9 cellular contexts compared by ENCODE assay signal in the genomic region with DNA sequence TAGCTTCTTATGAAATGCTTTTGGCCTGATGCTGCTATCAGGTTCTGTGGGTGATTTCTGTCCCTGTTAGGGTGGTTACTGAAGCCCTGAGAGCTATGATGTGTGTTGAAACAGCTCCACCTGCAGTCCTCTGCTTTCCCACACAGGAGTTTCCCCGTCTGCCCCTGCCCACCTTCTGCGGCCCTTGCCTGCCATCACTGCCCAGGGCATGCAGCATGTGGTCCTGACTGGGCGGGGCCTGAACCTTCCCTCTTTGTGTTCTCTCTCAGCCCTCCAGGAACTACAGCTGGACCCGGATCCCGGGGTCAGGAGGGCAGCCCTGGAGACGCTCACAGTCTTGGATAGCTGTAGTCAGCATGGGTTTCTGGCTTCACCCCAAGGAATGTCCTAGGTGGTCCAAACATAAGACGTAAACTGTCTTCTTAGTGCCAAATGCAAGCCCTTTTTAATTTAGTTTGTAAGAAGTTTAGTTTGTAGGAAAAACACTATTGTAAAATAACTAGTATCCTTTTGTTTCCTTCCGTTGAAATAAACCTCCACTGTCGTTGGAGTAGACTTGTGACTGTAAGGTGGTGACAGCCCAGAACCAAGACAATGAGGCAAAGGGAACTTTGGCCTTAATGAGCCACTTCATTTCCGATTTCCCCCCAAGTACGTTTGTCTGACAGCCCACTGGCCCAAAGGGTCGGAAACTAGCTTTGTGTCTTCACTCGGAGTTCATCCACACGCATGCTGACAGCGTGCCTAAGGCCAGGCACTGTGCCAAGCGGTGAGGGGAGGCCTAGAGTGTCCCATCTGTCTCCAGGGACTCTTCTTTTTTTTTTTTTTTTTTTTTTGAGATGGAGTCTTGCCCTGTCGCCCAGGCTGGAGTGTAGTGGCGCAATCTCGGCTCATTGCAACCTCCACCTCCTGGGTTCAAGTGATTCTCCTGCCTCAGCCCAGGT. TPM values are rescaled to one million over a fixed set of nuclear protein-coding genes. Genes with fewer than 3 reads are reported as not detected.
DNase-seq lines count a peak whose midpoint lies in the region; ATAC-seq and TF ChIP-seq lines count a peak whose summit lies in the region.
"Had no signal": no experiment of that assay in that cellular context is flagged by ENCODE, and none has a peak within 500 bp of the region (broad histone marks: within the 10 kb centered on the region; RNA-seq: fewer than 3 reads in every experiment).

No MANE protein-coding gene starts in this region.

- H3K27ac ChIP-seq in colonic mucosa: no peak overlapping the region

- peak; percentile 26 for DNase-seq in NCI-H2107 treated with DMSO at 0.1 percent for 48 hours (lab: John Stamatoyannopoulos, UW; ENCODE audit: unreplicated experiment)
- DNase-seq in NCI-H2107 (lab: John Stamatoyannopoulos, UW): no peak
- DNase-seq in NCI-H345 (lab: John Stamatoyannopoulos, UW): peak; percentile 57
- no peak for DNase-seq in colonic mucosa
- peak; percentile 43 for DNase-seq in non-pigmented ciliary epithelial cell (ENCODE audit: low read depth)
- DNase-seq in inferior parietal cortex (ENCODE audit: extremely low spot score): no peak
- DNase-seq in cortex of kidney (lab: John Stamatoyannopoulos, UW): no peak

- no peak overlapping the region for H3K4me3 ChIP-seq in colonic mucosa

- H3K27me3 ChIP-seq in colonic mucosa: no peaks in the 10 kb centered on the region

- H3K36me3 ChIP-seq in colonic mucosa: no peaks in the 10 kb centered on the region

- intact Hi-C loops in colonic mucosa (cut with DNase I): no loop called here

- H3K4me1 ChIP-seq in colonic mucosa: no peaks in the 10 kb centered on the region

- peak; percentile 21 for TF ChIP-seq CTCF in colonic mucosa (IDR thresholded peaks at IDR 0.05)

- H3K9ac ChIP-seq in colonic mucosa (ENCODE audit: low read depth in 2 of 2, low read length in 2 of 2): no peak overlapping the region

- H3K9me3 ChIP-seq in colonic mucosa: no peaks in the 10 kb centered on the region

- ATAC-seq in GM18909 (IDR thresholded peaks at IDR 0.05; ENCODE audit: poor library complexity, unreplicated experiment): no peak

RNA-seq across cellular contexts. Expression of gene HJURP, which starts 21.2 kb away (rescaled TPM):
- total RNA-seq in colonic mucosa: 10 to 100 TPM in 1 of 2 donors, 1 to 10 TPM in 1; 8.9 to 40.8 TPM

RNA-seq across cellular contexts. Expression of gene MROH2A, which starts 55.0 kb away (rescaled TPM):
- total RNA-seq in colonic mucosa: not detected
- total RNA-seq: CD4-positive, alpha-beta T cell had no signal

Comparison
In these comparisons a context has a peak if more than half of its experiments do, and no peak if none do; other contexts are left out.
1. DNase-seq: peak in NCI-H2107 treated with DMSO at 0.1 percent for 48 hours (single experiment), NCI-H345 (single experiment) and non-pigmented ciliary epithelial cell (single experiment); none in NCI-H2107 (single experiment), colonic mucosa (single experiment), inferior parietal cortex (single experiment) and cortex of kidney (single experiment).